In the genomic region with DNA sequence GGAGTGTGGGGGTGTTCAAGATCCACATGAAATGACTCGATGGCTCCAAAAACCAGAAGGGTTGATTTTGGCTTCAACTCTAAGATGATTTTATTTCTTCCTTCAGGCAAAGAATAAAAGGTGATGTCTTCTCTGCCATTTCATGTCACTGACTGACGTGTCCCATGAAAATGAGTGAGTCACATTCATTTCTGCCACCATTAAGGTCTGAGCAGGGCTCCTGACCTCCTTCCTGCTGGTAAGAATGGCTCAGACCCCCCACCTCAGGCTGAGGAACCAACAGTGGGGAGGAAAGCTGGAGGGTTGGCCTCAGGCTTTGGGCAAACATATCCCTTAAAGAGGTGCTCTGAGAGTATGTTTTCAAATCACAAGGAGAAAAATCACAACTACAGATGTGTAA, we compare ENCODE assay signal across 29 cellular contexts.
"Had no signal": no experiment of that assay in that cellular context is flagged by ENCODE, and none has a peak within 500 bp of the region (broad histone marks: within the 10 kb centered on the region; RNA-seq: fewer than 3 reads in every experiment).

No MANE protein-coding gene starts in this region.

- H3K27me3 ChIP-seq: ascending aorta, breast epithelium, cardiac muscle cell, foreskin keratinocyte, gastrocnemius medialis had no signal

- H3K4me1 ChIP-seq: ascending aorta, breast epithelium, esophagus muscularis mucosa, foreskin keratinocyte, gastrocnemius medialis, heart left ventricle had no signal

- H3K27ac ChIP-seq: ascending aorta, breast epithelium, cardiac muscle cell, esophagus muscularis mucosa, foreskin keratinocyte, gastrocnemius medialis, heart left ventricle had no signal

- H3K9me3 ChIP-seq: ascending aorta, breast epithelium, esophagus muscularis mucosa, gastrocnemius medialis, heart left ventricle had no signal

- H3K4me3 ChIP-seq: ascending aorta, breast epithelium, cardiac muscle cell, esophagus muscularis mucosa, gastrocnemius medialis, heart left ventricle had no signal

- H3K36me3 ChIP-seq: ascending aorta, breast epithelium, cardiac muscle cell, esophagus muscularis mucosa, gastrocnemius medialis, heart left ventricle had no signal

- DNase-seq: activated CD4-positive, alpha-beta memory T cell treated with anti-CD3 and anti-CD28 coated beads, Interleukin-2, amount 10 ng/mL, durations not matched to agents 7 days and 5 days; activated CD4-positive, alpha-beta T cell treated with anti-CD3 and anti-CD28 coated beads for 36 hours; activated CD4-positive, alpha-beta T cell treated with anti-CD3 and anti-CD28 coated beads, Interleukin-2, amount 10 ng/mL, durations not matched to agents 24 days and 14 days; activated CD4-positive, alpha-beta T cell treated with anti-CD3 and anti-CD28 coated beads, Interleukin-2, amount 50 U/mL, for 4 hours; activated CD4-positive, CD25-positive, alpha-beta regulatory T cell; activated CD4-positive, CD25-positive, alpha-beta regulatory T cell treated with anti-CD3 and anti-CD28 coated beads, Interleukin-2, amount 50 U/mL, for 72 hours; activated CD8-positive, alpha-beta memory T cell treated with anti-CD3 and anti-CD28 coated beads, Interleukin-2, amount 50 U/mL, for 48 hours; activated gamma-delta T cell; activated naive CD4-positive, alpha-beta T cell; activated naive CD4-positive, alpha-beta T cell treated with anti-CD3 and anti-CD28 coated beads, Interleukin-2, amount 10 ng/mL, durations not matched to agents 7 days and 5 days; activated naive CD8-positive, alpha-beta T cell treated with anti-CD3 and anti-CD28 coated beads, Interleukin-2, amount 10 ng/mL, durations not matched to agents 7 days and 5 days; activated T-cell treated with anti-CD3 and anti-CD28 coated beads for 4 hours; activated T-cell treated with anti-CD3 and anti-CD28 coated beads, Interleukin-2, amount 50 U/mL, for 24 hours; activated T-cell treated with anti-CD3 and anti-CD28 coated beads, Interleukin-2, amount 50 U/mL, for 72 hours; cortex of kidney; dermis blood vessel endothelial cell; effector CD4-positive, alpha-beta T cell; effector memory CD8-positive, alpha-beta T cell; erythroblast; foreskin keratinocyte; gastrocnemius medialis; glutamatergic neuron; heart left ventricle; T-helper 2 cell had no signal

- ATAC-seq: activated CD4-positive, alpha-beta T cell treated with anti-CD3 and anti-CD28 coated beads for 36 hours; activated naive CD4-positive, alpha-beta T cell treated with anti-CD3 and anti-CD28 coated beads, Interleukin-2, amount 50 U/mL, for 72 hours; activated T-cell treated with anti-CD3 and anti-CD28 coated beads, Interleukin-2, amount 50 U/mL, for 72 hours; effector memory CD8-positive, alpha-beta T cell; foreskin keratinocyte; gastrocnemius medialis; heart left ventricle had no signal
